Comparison of ENCODE assay signal across 1 cellular context in genomic region chrX:2608638-2609430, GRCh38.
TF ChIP-seq lines count a peak whose summit lies in the region.

No MANE protein-coding gene starts in this region.

TF ChIP-seq in HepG2, 621 proteins besides CTCF, POLR2A, EP300 and RAD21 (continued from another document and continues in another):
- TF ChIP-seq KDM5A (IDR thresholded peaks at IDR 0.05; ENCODE audit: borderline replicate concordance, low read length), result no peak
- no peak for TF ChIP-seq STAT5B (CRISPR knock-in tag; IDR thresholded peaks at IDR 0.05)
- TF ChIP-seq FOXA3 (CRISPR knock-in tag; IDR thresholded peaks at IDR 0.05), result no peak
- no peak; the same call in 1 of the 2 replicates for TF ChIP-seq ZFP90 (CRISPR knock-in tag; IDR thresholded peaks at IDR 0.05; ENCODE audit: borderline replicate concordance)
- TF ChIP-seq HCFC1 (IDR thresholded peaks at IDR 0.05; ENCODE audit: low read depth, low read length), result no peak
- no peak for TF ChIP-seq ZNF274 (CRISPR knock-in tag; IDR thresholded peaks at IDR 0.05)
- TF ChIP-seq CEBPZ (IDR thresholded peaks at IDR 0.05; ENCODE audit: low read length), result no peak
- 0 out of 2 replicates have a peak, but pooled peaks have one; percentile 33 for TF ChIP-seq ZNF317 (CRISPR knock-in tag; IDR thresholded peaks at IDR 0.05)
- TF ChIP-seq ZNF276 (CRISPR knock-in tag; IDR thresholded peaks at IDR 0.05; ENCODE audit: low read depth), result no peak
- 0 out of 2 replicates have a peak, but pooled peaks have one; percentile 50 for TF ChIP-seq ZBTB2 (CRISPR knock-in tag; IDR thresholded peaks at IDR 0.05; ENCODE audit: low read depth)
- peak; percentile 10; the same call in 1 of the 2 replicates for TF ChIP-seq HNF4G (IDR thresholded peaks at IDR 0.05; ENCODE audit: borderline replicate concordance, low read depth, low read length)
- no peak for TF ChIP-seq HNF4G (CRISPR knock-in tag; IDR thresholded peaks at IDR 0.05; ENCODE audit: borderline replicate concordance, low read depth)
- TF ChIP-seq ZNF7 (CRISPR knock-in tag; IDR thresholded peaks at IDR 0.05), result no peak
- no peak for TF ChIP-seq JUND (CRISPR knock-in tag; IDR thresholded peaks at IDR 0.05)
- TF ChIP-seq PLSCR1 (CRISPR knock-in tag; IDR thresholded peaks at IDR 0.05; ENCODE audit: borderline replicate concordance), result no peak
- TF ChIP-seq ZNF576 (CRISPR knock-in tag; IDR thresholded peaks at IDR 0.05), result no peak
- no peak for TF ChIP-seq SMARCE1 (IDR thresholded peaks at IDR 0.05; ENCODE audit: borderline replicate concordance)
- no peak for TF ChIP-seq ARID2 (CRISPR knock-in tag; IDR thresholded peaks at IDR 0.05; ENCODE audit: borderline replicate concordance)
- TF ChIP-seq ZNF589 (CRISPR knock-in tag; conservative IDR thresholded peaks at IDR 0.05), result no peak
- TF ChIP-seq ZFX (CRISPR knock-in tag; IDR thresholded peaks at IDR 0.05; ENCODE audit: low read depth), result peak; percentile 79
- no peak for TF ChIP-seq KAT7 (CRISPR knock-in tag; IDR thresholded peaks at IDR 0.05; ENCODE audit: borderline replicate concordance)
- TF ChIP-seq ZNF691 (CRISPR knock-in tag; IDR thresholded peaks at IDR 0.05; ENCODE audit: borderline replicate concordance, low read depth), result 0 out of 2 replicates have a peak, but pooled peaks have one; percentile 34
- TF ChIP-seq ZNF792 (CRISPR knock-in tag; IDR thresholded peaks at IDR 0.05), result no peak
- TF ChIP-seq ZNF160 (CRISPR knock-in tag; IDR thresholded peaks at IDR 0.05), result no peak
- 0 out of 2 replicates have a peak, but pooled peaks have one; percentile 39 for TF ChIP-seq ZBTB3 (CRISPR knock-in tag; IDR thresholded peaks at IDR 0.05; ENCODE audit: borderline replicate concordance, low read depth)
- no peak for TF ChIP-seq RORA (CRISPR knock-in tag; IDR thresholded peaks at IDR 0.05)
- no peak for TF ChIP-seq ZNF343 (CRISPR knock-in tag; IDR thresholded peaks at IDR 0.05)
- TF ChIP-seq CREB1 (IDR thresholded peaks at IDR 0.05), result no peak
- no peak for TF ChIP-seq CREB1 (CRISPR knock-in tag; IDR thresholded peaks at IDR 0.05)
- TF ChIP-seq ZNF337 (CRISPR knock-in tag; IDR thresholded peaks at IDR 0.05; ENCODE audit: borderline replicate concordance, low read depth), result no peak
- no peak for TF ChIP-seq TERF1 (CRISPR knock-in tag; IDR thresholded peaks at IDR 0.05)
- TF ChIP-seq SNAPC5 (CRISPR knock-in tag; IDR thresholded peaks at IDR 0.05; ENCODE audit: borderline replicate concordance), result no peak
- TF ChIP-seq ZNF530 (CRISPR knock-in tag; IDR thresholded peaks at IDR 0.05; ENCODE audit: low read depth), result no peak
- no peak for TF ChIP-seq ATF5 (CRISPR knock-in tag; IDR thresholded peaks at IDR 0.05; ENCODE audit: low read depth)
- no peak for TF ChIP-seq REXO4 (CRISPR knock-in tag; IDR thresholded peaks at IDR 0.05; ENCODE audit: borderline replicate concordance)
- no peak for TF ChIP-seq ZNF557 (CRISPR knock-in tag; IDR thresholded peaks at IDR 0.05)
- TF ChIP-seq ZNF224 (CRISPR knock-in tag; IDR thresholded peaks at IDR 0.05), result no peak
- no peak for TF ChIP-seq MAFG (CRISPR knock-in tag; IDR thresholded peaks at IDR 0.05)
- TF ChIP-seq ZNF225 (CRISPR knock-in tag; IDR thresholded peaks at IDR 0.05), result no peak
- TF ChIP-seq KLF13 (CRISPR knock-in tag; IDR thresholded peaks at IDR 0.05), result no peak
- no peak for TF ChIP-seq FUBP1 (CRISPR knock-in tag; IDR thresholded peaks at IDR 0.05; ENCODE audit: borderline replicate concordance)
- TF ChIP-seq KLF6 (CRISPR knock-in tag; IDR thresholded peaks at IDR 0.05), result no peak
- no peak for TF ChIP-seq ZNF614 (CRISPR knock-in tag; IDR thresholded peaks at IDR 0.05; ENCODE audit: borderline replicate concordance)
- TF ChIP-seq CSRNP2 (CRISPR knock-in tag; conservative IDR thresholded peaks at IDR 0.05; ENCODE audit: low read depth), result no peak
- no peak for TF ChIP-seq TBX3 (IDR thresholded peaks at IDR 0.05; ENCODE audit: borderline replicate concordance)
- no peak for TF ChIP-seq ZNF12 (CRISPR knock-in tag; IDR thresholded peaks at IDR 0.05)
- TF ChIP-seq AGO1 (IDR thresholded peaks at IDR 0.05; ENCODE audit: low read depth, low read length, poor library complexity, severe bottlenecking), result no peak
- TF ChIP-seq ZBTB38 (CRISPR knock-in tag; IDR thresholded peaks at IDR 0.05), result 0 out of 2 replicates have a peak, but pooled peaks have one; percentile 46
- TF ChIP-seq SETDB1 (CRISPR knock-in tag; IDR thresholded peaks at IDR 0.05; ENCODE audit: borderline replicate concordance), result no peak
- TF ChIP-seq ZNF414 (CRISPR knock-in tag; IDR thresholded peaks at IDR 0.05), result no peak
- no peak for TF ChIP-seq SCMH1 (CRISPR knock-in tag; IDR thresholded peaks at IDR 0.05; ENCODE audit: borderline replicate concordance)
- TF ChIP-seq CBX2 (IDR thresholded peaks at IDR 0.05; ENCODE audit: low read depth, low read length), result no peak
- TF ChIP-seq CBX2 (CRISPR knock-in tag; IDR thresholded peaks at IDR 0.05; ENCODE audit: low read depth), result no peak
- peak; percentile 55 for TF ChIP-seq ASH2L (IDR thresholded peaks at IDR 0.05; ENCODE audit: insufficient read length, low read depth, low read length)
- TF ChIP-seq PRMT3 (CRISPR knock-in tag; IDR thresholded peaks at IDR 0.05; ENCODE audit: borderline replicate concordance, low read depth), result no peak
- no peak for TF ChIP-seq CBX5 (CRISPR knock-in tag; IDR thresholded peaks at IDR 0.05; ENCODE audit: borderline replicate concordance)
- no peak for TF ChIP-seq ZNF441 (CRISPR knock-in tag; IDR thresholded peaks at IDR 0.05; ENCODE audit: borderline replicate concordance)
- no peak for TF ChIP-seq ATRX (CRISPR knock-in tag; IDR thresholded peaks at IDR 0.05; ENCODE audit: borderline replicate concordance)
- TF ChIP-seq NR2C2 (CRISPR knock-in tag; IDR thresholded peaks at IDR 0.05; ENCODE audit: borderline replicate concordance), result peak; percentile 21; the same call in 1 of the 2 replicates
- TF ChIP-seq TGIF2 (CRISPR knock-in tag; IDR thresholded peaks at IDR 0.05), result no peak; the same call in 1 of the 2 replicates
